Comparison of ENCODE assay signal across 8 cellular contexts in genomic region chr11:117117681-117118080, GRCh38.
"Had no signal": no experiment of that assay in that cellular context is flagged by ENCODE, and none has a peak within 500 bp of the region (broad histone marks: within the 10 kb centered on the region; RNA-seq: fewer than 3 reads in every experiment).

No MANE protein-coding gene starts in this region.

- H3K27ac Mint-ChIP-seq: GM23338, H9, IgD-negative memory B cell had no signal

- H3K36me3 Mint-ChIP-seq: IgD-negative memory B cell had no signal

- H3K4me3 ChIP-seq: GM23338 had no signal

- ATAC-seq: GM23338, HepG2 had no signal

- H3K4me3 Mint-ChIP-seq: GM23338, H9, IgD-negative memory B cell had no signal

- H3K9me3 Mint-ChIP-seq: GM23338, H9, IgD-negative memory B cell had no signal

- DNase-seq: H9, HCEC 1CT, KBM-7 had no signal

- H3K27me3 Mint-ChIP-seq: IgD-negative memory B cell had no signal

- H3K4me1 Mint-ChIP-seq: GM23338, H9, IgD-negative memory B cell had no signal

- H3K27ac ChIP-seq: HL-60, KMS-11 had no signal
